Comparison of ENCODE assay signal across 19 cellular contexts in genomic region chr5:9358961-9359686, GRCh38.
DNase-seq lines count a peak whose midpoint lies in the region; ATAC-seq, FAIRE-seq and TF ChIP-seq lines count a peak whose summit lies in the region.
"Had no signal": no experiment of that assay in that cellular context is flagged by ENCODE, and none has a peak within 500 bp of the region (broad histone marks: within the 10 kb centered on the region; RNA-seq: fewer than 3 reads in every experiment).

No MANE protein-coding gene starts in this region.

- no peak for TF ChIP-seq CTCF in BJ (IDR thresholded peaks at IDR 0.05; ENCODE audit: insufficient read depth, low read depth, low read length)
- TF ChIP-seq CTCF in endothelial cell of umbilical vein (IDR thresholded peaks at IDR 0.05; ENCODE audit: extremely low read depth in 1 of 2, insufficient read depth in 1 of 2, low read depth in 1 of 2, low read length in 2 of 2), result no peak

- TF ChIP-seq POLR2A in endothelial cell of umbilical vein (IDR thresholded peaks at IDR 0.05; ENCODE audit: low read depth, low read length), result no peak

- no peak overlapping the region for H2BK120ac ChIP-seq in mesendoderm (ENCODE audit: low read depth, low read length)

- BruUV-seq in endothelial cell of umbilical vein (replicated peaks; lab: Mats Ljungman, UMichigan), result no TSS peak

- CTCF ChIA-PET in BJ (lab: Yijun Ruan, JAX), result interaction anchor here (0.6 to 1.3 kb wide), 6 partner anchors 20 to 671 kb away, joined by 3 to 4 read pairs (median 3); no protein-coding TSS in a partner anchor
- CTCF ChIA-PET in endothelial cell of umbilical vein (lab: Charles Lee), result no interaction called here

- no peak overlapping the region for H3K4ac ChIP-seq in mesendoderm (ENCODE audit: low read depth, low read length)

- DNase-seq in BJ (ENCODE audit: low read depth) (peak; percentile 51), RPMI7951 (ENCODE audit: low read depth) (peak; percentile 74), endothelial cell of umbilical vein (ENCODE audit: low read depth, low spot score) (peak; percentile 48), mesendoderm (peak; percentile 32), DMS 273 (lab: John Stamatoyannopoulos, UW; ENCODE audit: unreplicated experiment) (no peak), C1 segment of cervical spinal cord (lab: John Stamatoyannopoulos, UW) (no peak)
- DNase-seq: activated CD4-positive, alpha-beta T cell treated with anti-CD3 and anti-CD28 coated beads, Interleukin-2, amount 10 ng/mL, durations not matched to agents 24 days and 14 days; activated T-cell treated with anti-CD3 and anti-CD28 coated beads, Interleukin-2, amount 50 U/mL, for 48 hours; Kasumi-1; kidney; NCI-H2029; NCI-H774; Right ventricle myocardium superior; stimulated activated CD4-positive, alpha-beta T cell treated with anti-CD3 and anti-CD28 coated beads, Interleukin-15, amount 100 ng/mL, for 24 hours; T1000 had no signal

- H4K5ac ChIP-seq in mesendoderm (ENCODE audit: low read length), result no peak overlapping the region

- no peaks in the 10 kb centered on the region for H3K9me1 ChIP-seq in endothelial cell of umbilical vein (replicated peaks; ENCODE audit: control insufficient read depth, extremely low read depth, insufficient read depth, low read length)

- H3K18ac ChIP-seq in mesendoderm (ENCODE audit: low read length), result no peak overlapping the region

- H4K20me1 ChIP-seq in endothelial cell of umbilical vein (replicated peaks; ENCODE audit: control insufficient read depth, extremely low read depth, insufficient read depth, low read length), result no peaks in the 10 kb centered on the region

- no peaks in the 10 kb centered on the region for H3K79me2 ChIP-seq in endothelial cell of umbilical vein (ENCODE audit: control insufficient read depth, insufficient read depth, low read length)
- H3K79me2 ChIP-seq in mesendoderm (ENCODE audit: control insufficient read depth, insufficient read depth, low read length), result no peaks in the 10 kb centered on the region

- no peak overlapping the region for H2BK15ac ChIP-seq in mesendoderm (replicated peaks; ENCODE audit: low read depth)

- dilution Hi-C loops in endothelial cell of umbilical vein (cut with MboI; ENCODE audit: extremely low pct_ligation_motif_present, low sequenced_read_pairs), result no loop called here

- H2BK5ac ChIP-seq in mesendoderm (ENCODE audit: low read length), result no peak overlapping the region

- no CpG with 5 or more reads among the region's 2 CpGs for WGBS in mesendoderm (ENCODE audit: extremely low coverage, insufficient coverage, low lambda C conversion rate)

- H3K36me3 ChIP-seq in BJ (ENCODE audit: control insufficient read depth, insufficient read depth, low read length) (no peaks in the 10 kb centered on the region), endothelial cell of umbilical vein (ENCODE audit: control insufficient read depth in 2 of 2, extremely low read depth in 1 of 2, insufficient read depth in 2 of 2, low read length in 2 of 2) (no peaks in the 10 kb centered on the region), mesendoderm (ENCODE audit: control insufficient read depth, insufficient read depth, low read length) (no peaks in the 10 kb centered on the region)
- H3K36me3 ChIP-seq: thoracic aorta had no signal

- H3K27me3 ChIP-seq in BJ (ENCODE audit: control insufficient read depth, insufficient read depth, low read length) (no peaks in the 10 kb centered on the region), endothelial cell of umbilical vein (ENCODE audit: control insufficient read depth in 2 of 2, insufficient read depth in 2 of 2, low read length in 2 of 2) (no peaks in the 10 kb centered on the region), mesendoderm (ENCODE audit: insufficient read depth, low read length, poor library complexity) (no peaks in the 10 kb centered on the region)

- H3K23ac ChIP-seq in mesendoderm (ENCODE audit: low read length), result no peak overlapping the region

- H3K9ac ChIP-seq in endothelial cell of umbilical vein (replicated peaks; ENCODE audit: extremely low read depth, insufficient read depth, low read length) (no peak overlapping the region), mesendoderm (ENCODE audit: low read length) (no peak overlapping the region)

- H3K27ac ChIP-seq in endothelial cell of umbilical vein (ENCODE audit: insufficient read depth, low read depth, low read length), result no peak overlapping the region
- H3K27ac ChIP-seq in mesendoderm (ENCODE audit: low read depth, low read length), result no peak overlapping the region
- H3K27ac ChIP-seq: C4-2B, thoracic aorta had no signal

- H4K8ac ChIP-seq in mesendoderm (ENCODE audit: low read depth, low read length), result no peak overlapping the region

- H2AK5ac ChIP-seq in mesendoderm (ENCODE audit: low read length), result no peak overlapping the region

- no peak overlapping the region for H3K4me3 ChIP-seq in BJ (ENCODE audit: low read depth, low read length)
- no peak overlapping the region for H3K4me3 ChIP-seq in endothelial cell of umbilical vein (replicated peaks in 1 of 3; ENCODE audit: insufficient read depth in 1 of 3, low read depth in 1 of 3, low read length in 3 of 3)
- H3K4me3 ChIP-seq in mesendoderm (ENCODE audit: low read length), result no peak overlapping the region
- H3K4me3 ChIP-seq: thoracic aorta had no signal

- no peaks in the 10 kb centered on the region for H3K4me1 ChIP-seq in endothelial cell of umbilical vein (ENCODE audit: control insufficient read depth, extremely low read depth, insufficient read depth, low read length)
- peaks cover 4% of the 10 kb centered on the region for H3K4me1 ChIP-seq in mesendoderm (ENCODE audit: control insufficient read depth, low read depth, low read length)

- intact Hi-C loops in endothelial cell of umbilical vein (cut with micrococcal nuclease), result no loop called here

- no peak overlapping the region for H3K56ac ChIP-seq in mesendoderm (ENCODE audit: low read length)

- H3K4me2 ChIP-seq in endothelial cell of umbilical vein (ENCODE audit: insufficient read depth, low read length), result no peak overlapping the region
- no peak overlapping the region for H3K4me2 ChIP-seq in mesendoderm (ENCODE audit: low read length)

- no peak for FAIRE-seq in endothelial cell of umbilical vein (lab: Jason Lieb, UNC)
- FAIRE-seq: kidney had no signal

- ATAC-seq in GM18909 (IDR thresholded peaks at IDR 0.05; ENCODE audit: poor library complexity, unreplicated experiment) (no peak), HG03135 (IDR thresholded peaks at IDR 0.05; ENCODE audit: unreplicated experiment) (no peak)

- H2AFZ ChIP-seq in endothelial cell of umbilical vein (ENCODE audit: low read depth, low read length), result no peak overlapping the region

- no peaks in the 10 kb centered on the region for H3K79me1 ChIP-seq in mesendoderm (ENCODE audit: low read length)

- no peaks in the 10 kb centered on the region for H3K9me3 ChIP-seq in endothelial cell of umbilical vein (replicated peaks; ENCODE audit: control insufficient read depth, insufficient read depth, low read length)
- H3K9me3 ChIP-seq: thoracic aorta had no signal

- POLR2A ChIA-PET in BJ (lab: Charles Lee), result interaction anchor here (0.6 kb wide), 1 partner anchor 184 kb away, joined by 15 read pairs; no protein-coding TSS in a partner anchor
- POLR2A ChIA-PET in endothelial cell of umbilical vein (lab: Charles Lee), result no interaction called here

TF ChIP-seq in endothelial cell of umbilical vein, 7 proteins besides CTCF, POLR2A, EP300 and RAD21:
- TF ChIP-seq, protein P1, sequence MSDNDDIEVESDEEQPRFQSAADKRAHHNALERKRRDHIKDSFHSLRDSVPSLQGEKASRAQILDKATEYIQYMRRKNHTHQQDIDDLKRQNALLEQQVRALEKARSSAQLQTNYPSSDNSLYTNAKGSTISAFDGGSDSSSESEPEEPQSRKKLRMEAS (IDR thresholded peaks at IDR 0.05; ENCODE audit: insufficient read depth, insufficient read length), result no peak
- TF ChIP-seq MYC (IDR thresholded peaks at IDR 0.05; ENCODE audit: low read depth, low read length) (no peak), JUN (IDR thresholded peaks at IDR 0.05; ENCODE audit: borderline replicate concordance, insufficient read depth, insufficient read length, low read depth) (no peak), EZH2 (IDR thresholded peaks at IDR 0.05; ENCODE audit: borderline replicate concordance, low read depth, low read length, severe bottlenecking) (no peak), GATA2 (IDR thresholded peaks at IDR 0.05; ENCODE audit: insufficient read depth, insufficient read length, low read depth, low read length) (no peak), POLR2AphosphoS5 (IDR thresholded peaks at IDR 0.05; ENCODE audit: insufficient read depth, low read depth, low read length) (no peak), FOS (IDR thresholded peaks at IDR 0.05; ENCODE audit: borderline replicate concordance, insufficient read depth, low read length) (no peak)

Comparison
In these comparisons a context has a peak if more than half of its experiments do, and no peak if none do; other contexts are left out.
1. DNase-seq: peak in BJ (single experiment), RPMI7951 (single experiment), endothelial cell of umbilical vein (single experiment) and mesendoderm (single experiment); none in DMS 273 (single experiment) and C1 segment of cervical spinal cord (0 of 14).